ENCODE assay signal across 22 cellular contexts in the genomic region with DNA sequence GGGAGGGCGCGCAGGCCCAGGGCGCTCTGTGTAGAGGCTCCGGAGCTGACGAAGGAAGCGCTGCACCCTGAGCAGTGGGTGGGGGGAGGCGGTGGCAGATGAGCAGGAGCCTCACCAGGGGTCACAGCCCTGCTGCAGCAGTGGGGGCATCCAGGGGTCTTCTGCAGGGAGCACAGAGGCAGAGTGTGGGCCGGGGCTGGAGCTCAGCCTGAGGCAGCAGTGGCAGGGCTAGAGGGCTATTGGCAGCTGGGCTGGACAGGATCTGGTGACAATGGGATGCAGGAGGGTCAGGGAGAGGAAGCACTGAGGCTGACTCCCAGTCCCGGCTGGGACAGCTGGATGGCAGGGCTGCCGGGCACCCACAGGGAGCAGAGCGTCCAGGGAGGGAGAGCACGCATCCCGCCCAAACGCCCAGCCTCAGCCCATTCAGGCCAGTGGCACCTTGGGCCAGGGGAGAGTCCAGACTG. TPM values are rescaled to one million over a fixed set of nuclear protein-coding genes. Genes with fewer than 3 reads are reported as not detected.
DNase-seq lines count a peak whose midpoint lies in the region; ATAC-seq, FAIRE-seq and TF ChIP-seq lines count a peak whose summit lies in the region.
"Had no signal": no experiment of that assay in that cellular context is flagged by ENCODE, and none has a peak within 500 bp of the region (broad histone marks: within the 10 kb centered on the region; RNA-seq: fewer than 3 reads in every experiment).

No MANE protein-coding gene starts in this region.

- FAIRE-seq in GM19239 (lab: Jason Lieb, UNC): no peak
- FAIRE-seq: endometrium, G401.6 had no signal

- H3K4me3 ChIP-seq in right lobe of liver: no peak overlapping the region
- H3K4me3 ChIP-seq: adrenal gland, breast epithelium, lower lobe of right lung, ovary, uterus had no signal

- no peak overlapping the region for H3K27ac ChIP-seq in right lobe of liver
- H3K27ac ChIP-seq in substantia nigra (ENCODE audit: low read depth, low read length, poor library complexity, severe bottlenecking): no peak overlapping the region
- H3K27ac ChIP-seq: lower lobe of right lung, ovary had no signal

- WGBS in right lobe of liver (ENCODE audit: insufficient coverage, low coverage, low lambda C conversion rate, missing lambda C conversion rate): 40% methylated on average over 1 of the region's 14 CpGs

- DNase-seq in activated naive CD4-positive, alpha-beta T cell treated with anti-CD3 and anti-CD28 coated beads, Interleukin-2, amount 50 U/mL, for 72 hours (ENCODE audit: low spot score in 2 of 2): no peak
- DNase-seq in activated naive CD4-positive, alpha-beta T cell (lab: John Stamatoyannopoulos, UW): no peak
- peak in 1 of 3 donors; percentile 52 for DNase-seq in right lobe of liver
- no peak for DNase-seq in stimulated activated effector memory CD8-positive, alpha-beta T cell treated with anti-CD3 and anti-CD28 coated beads, Interleukin-12 subunit alpha, Interleukin-12 subunit beta, amount 100 ng/mL, for 72 hours (ENCODE audit: low spot score in 2 of 2)
- DNase-seq in DMS114 treated with DMSO at 0.1 percent for 48 hours (lab: John Stamatoyannopoulos, UW; ENCODE audit: unreplicated experiment): no peak
- DNase-seq in substantia nigra (lab: John Stamatoyannopoulos, UW): no peak
- DNase-seq in GM19239 (ENCODE audit: insufficient read length, low spot score): no peak
- DNase-seq: adrenal gland, cortex of kidney, islet precursor cell, NCI-H1048, NCI-H187, NCI-H748 treated with DMSO at 0.1 percent for 48 hours, T1000, uterus had no signal

- H3K36me3 Mint-ChIP-seq in activated naive CD4-positive, alpha-beta T cell treated with anti-CD3 and anti-CD28 coated beads, Interleukin-2, amount 50 U/mL, for 72 hours: peaks cover 5 to 11% of the 10 kb centered on the region in 2 donors
- H3K36me3 Mint-ChIP-seq in activated T-helper 17 cell treated with anti-CD3 and anti-CD28 coated beads, Interleukin-2, amount 50 U/mL, for 72 hours (ENCODE audit: low read depth): peaks cover 43% of the 10 kb centered on the region
- H3K36me3 Mint-ChIP-seq in stimulated activated effector memory CD8-positive, alpha-beta T cell treated with anti-CD3 and anti-CD28 coated beads, Interleukin-12 subunit alpha, Interleukin-12 subunit beta, amount 100 ng/mL, for 72 hours: peaks cover 43% of the 10 kb centered on the region

- H3K4me1 Mint-ChIP-seq in activated T-helper 17 cell treated with anti-CD3 and anti-CD28 coated beads, Interleukin-2, amount 50 U/mL, for 72 hours: peaks cover 14% of the 10 kb centered on the region
- H3K4me1 Mint-ChIP-seq in stimulated activated effector memory CD8-positive, alpha-beta T cell treated with anti-CD3 and anti-CD28 coated beads, Interleukin-12 subunit alpha, Interleukin-12 subunit beta, amount 100 ng/mL, for 72 hours: peaks cover 25% of the 10 kb centered on the region

- peak; percentile 21 for TF ChIP-seq POLR2A in right lobe of liver (IDR thresholded peaks at IDR 0.05)

- no peaks in the 10 kb centered on the region for H3K27me3 Mint-ChIP-seq in activated T-helper 17 cell treated with anti-CD3 and anti-CD28 coated beads, Interleukin-2, amount 50 U/mL, for 72 hours

- H3K27me3 ChIP-seq in right lobe of liver: no peaks in the 10 kb centered on the region
- H3K27me3 ChIP-seq: adrenal gland, breast epithelium, ovary, uterus had no signal

- H3K27ac Mint-ChIP-seq in activated naive CD4-positive, alpha-beta T cell treated with anti-CD3 and anti-CD28 coated beads, Interleukin-2, amount 50 U/mL, for 72 hours: peak overlapping the region; percentile 54 to 77
- H3K27ac Mint-ChIP-seq in activated T-helper 17 cell treated with anti-CD3 and anti-CD28 coated beads, Interleukin-2, amount 50 U/mL, for 72 hours: peak overlapping the region; percentile 22
- peak overlapping the region; percentile 40 for H3K27ac Mint-ChIP-seq in stimulated activated effector memory CD8-positive, alpha-beta T cell treated with anti-CD3 and anti-CD28 coated beads, Interleukin-12 subunit alpha, Interleukin-12 subunit beta, amount 100 ng/mL, for 72 hours

- peak in 1 of 2 donors; percentile 13 for ATAC-seq in activated naive CD4-positive, alpha-beta T cell treated with anti-CD3 and anti-CD28 coated beads, Interleukin-2, amount 50 U/mL, for 72 hours
- ATAC-seq in activated T-helper 17 cell treated with anti-CD3 and anti-CD28 coated beads, Interleukin-2, amount 50 U/mL, for 72 hours (replicated peaks): no peak
- ATAC-seq in right lobe of liver: peak in 2 of 4 donors; percentile 30 to 36
- no peak for ATAC-seq in stimulated activated effector memory CD8-positive, alpha-beta T cell treated with anti-CD3 and anti-CD28 coated beads, Interleukin-12 subunit alpha, Interleukin-12 subunit beta, amount 100 ng/mL, for 72 hours
- ATAC-seq: activated CD4-positive, CD25-positive, alpha-beta regulatory T cell treated with anti-CD3 and anti-CD28 coated beads, Interleukin-2, amount 50 U/mL, for 24 hours; lower lobe of right lung had no signal

- H3K4me3 Mint-ChIP-seq in activated T-helper 17 cell treated with anti-CD3 and anti-CD28 coated beads, Interleukin-2, amount 50 U/mL, for 72 hours: no peak overlapping the region
- no peak overlapping the region for H3K4me3 Mint-ChIP-seq in stimulated activated effector memory CD8-positive, alpha-beta T cell treated with anti-CD3 and anti-CD28 coated beads, Interleukin-12 subunit alpha, Interleukin-12 subunit beta, amount 100 ng/mL, for 72 hours

- peaks cover 0 to 26% (median 14%) of the 10 kb centered on the region in 4 donors for H3K4me1 ChIP-seq in right lobe of liver
- H3K4me1 ChIP-seq: adrenal gland, breast epithelium had no signal

- H3K9me3 Mint-ChIP-seq in activated naive CD4-positive, alpha-beta T cell treated with anti-CD3 and anti-CD28 coated beads, Interleukin-2, amount 50 U/mL, for 72 hours: no peaks in the 10 kb centered on the region
- no peaks in the 10 kb centered on the region for H3K9me3 Mint-ChIP-seq in activated T-helper 17 cell treated with anti-CD3 and anti-CD28 coated beads, Interleukin-2, amount 50 U/mL, for 72 hours
- no peaks in the 10 kb centered on the region for H3K9me3 Mint-ChIP-seq in stimulated activated effector memory CD8-positive, alpha-beta T cell treated with anti-CD3 and anti-CD28 coated beads, Interleukin-12 subunit alpha, Interleukin-12 subunit beta, amount 100 ng/mL, for 72 hours

- intact Hi-C loops in right lobe of liver (cut with DNase I): loop anchor here (10.0 kb wide), 2 partner anchors 50 to 230 kb away; no protein-coding TSS in a partner anchor

- peaks cover 0 to 17% (median 0%) of the 10 kb centered on the region in 4 donors for H3K36me3 ChIP-seq in right lobe of liver
- H3K36me3 ChIP-seq: breast epithelium, ovary, uterus had no signal

- no peak for TF ChIP-seq CTCF in right lobe of liver (IDR thresholded peaks at IDR 0.05)

- H3K9me3 ChIP-seq in right lobe of liver: no peaks in the 10 kb centered on the region
- H3K9me3 ChIP-seq: adrenal gland, breast epithelium, lower lobe of right lung, ovary, uterus had no signal

RNA-seq across cellular contexts. Expression of a gene that starts 21.0 kb away (rescaled TPM):
- total RNA-seq in activated naive CD4-positive, alpha-beta T cell treated with anti-CD3 and anti-CD28 coated beads, Interleukin-2, amount 50 U/mL, for 72 hours: 10 to 100 TPM in 1 of 2 donors, 1 to 10 TPM in 1; 9.2 to 10.8 TPM
- 1 to 10 TPM; 7.7 to 9.1 TPM for total RNA-seq in activated T-helper 17 cell treated with anti-CD3 and anti-CD28 coated beads, Interleukin-2, amount 50 U/mL, for 72 hours
- 100 to 1,000 TPM in 1 of 6 experiments, 10 to 100 TPM in 5; 11.2 to 153 (median 66.7) TPM for total RNA-seq in right lobe of liver

RNA-seq across cellular contexts. Expression of a gene that starts 44.3 kb away (rescaled TPM):
- total RNA-seq in activated naive CD4-positive, alpha-beta T cell treated with anti-CD3 and anti-CD28 coated beads, Interleukin-2, amount 50 U/mL, for 72 hours: 100 to 1,000 TPM; 106 to 132 TPM
- total RNA-seq in activated T-helper 17 cell treated with anti-CD3 and anti-CD28 coated beads, Interleukin-2, amount 50 U/mL, for 72 hours: 10 to 100 TPM; 59.6 to 99.8 TPM
- total RNA-seq in right lobe of liver: 10 to 100 TPM; 23.7 to 42.3 (median 33.1) TPM
